In genomic region chr16:87393680-87394055, GRCh38 we compare ENCODE assay signal across 1 cellular context.
TF ChIP-seq lines count a peak whose summit lies in the region.

No MANE protein-coding gene starts in this region.

TF ChIP-seq in endothelial cell of umbilical vein, 7 proteins besides CTCF, POLR2A, EP300 and RAD21:
- no peak for TF ChIP-seq MAX (IDR thresholded peaks at IDR 0.05; ENCODE audit: insufficient read depth, insufficient read length)
TF ChIP-seq in endothelial cell of umbilical vein: peak in this region for 0.
